In genomic region chr3:61688307-61688695, GRCh38 we compare ENCODE assay signal across 20 cellular contexts.
DNase-seq lines count a peak whose midpoint lies in the region; ATAC-seq and TF ChIP-seq lines count a peak whose summit lies in the region.
"Had no signal": no experiment of that assay in that cellular context is flagged by ENCODE, and none has a peak within 500 bp of the region (broad histone marks: within the 10 kb centered on the region; RNA-seq: fewer than 3 reads in every experiment).

No MANE protein-coding gene starts in this region.

- no peak; the same call in 1 of the 2 replicates for TF ChIP-seq CTCF in A673 (conservative IDR thresholded peaks at IDR 0.05; ENCODE audit: low read depth, low read length)
- no peak for TF ChIP-seq CTCF in PC-9 (conservative IDR thresholded peaks at IDR 0.05)

- H3K79me2 ChIP-seq in mesendoderm (ENCODE audit: control insufficient read depth, insufficient read depth, low read length): peaks cover 68% of the 10 kb centered on the region
- peaks cover 50% of the 10 kb centered on the region for H3K79me2 ChIP-seq in GM23248 (ENCODE audit: insufficient read depth)
- peaks cover 7% of the 10 kb centered on the region; the same call in 1 of the 2 replicates for H3K79me2 ChIP-seq in PC-9 (ENCODE audit: low read depth)

- no peak overlapping the region for H3K4me3 Mint-ChIP-seq in activated CD4-positive, alpha-beta memory T cell treated with anti-CD3 and anti-CD28 coated beads, Interleukin-2, amount 10 ng/mL, durations not matched to agents 7 days and 5 days
- H3K4me3 Mint-ChIP-seq: activated naive CD8-positive, alpha-beta T cell treated with anti-CD3 and anti-CD28 coated beads, Interleukin-2, amount 50 U/mL, for 24 hours; naive thymus-derived CD4-positive, alpha-beta T cell had no signal

- POLR2A ChIA-PET in A673 (lab: Charles Lee; ENCODE audit: low non-redundant PET) (no interaction called here), PC-9 (lab: Charles Lee; ENCODE audit: unreplicated experiment) (no interaction called here)
- POLR2A ChIA-PET in activated CD4-positive, alpha-beta memory T cell treated with anti-CD3 and anti-CD28 coated beads, Interleukin-2, amount 10 ng/mL, durations not matched to agents 7 days and 5 days (lab: Charles Lee): no interaction called here

- no peaks in the 10 kb centered on the region for H3F3A ChIP-seq in GM23248 (ENCODE audit: insufficient read depth)
- H3F3A ChIP-seq in PC-9 (ENCODE audit: insufficient read depth, low read depth): no peaks in the 10 kb centered on the region; the same call in 1 of the 2 replicates

- H2AFZ ChIP-seq in GM23248: no peak overlapping the region
- H2AFZ ChIP-seq in PC-9: no peak overlapping the region

- no peak overlapping the region for H2BK15ac ChIP-seq in mesendoderm (replicated peaks; ENCODE audit: low read depth)

- H3K9me3 ChIP-seq in A673 (ENCODE audit: low read depth, low read length, poor library complexity, severe bottlenecking) (no peaks in the 10 kb centered on the region), GM23248 (ENCODE audit: low read depth) (no peaks in the 10 kb centered on the region), PC-9 (ENCODE audit: insufficient read depth, low read depth) (no peaks in the 10 kb centered on the region)
- H3K9me3 ChIP-seq: gastrocnemius medialis, psoas muscle had no signal

- BruUV-seq in A673 (replicated peaks; lab: Mats Ljungman, UMichigan) (no TSS peak), PC-9 (replicated peaks; lab: Mats Ljungman, UMichigan) (no TSS peak)

- H2BK5ac ChIP-seq in mesendoderm (ENCODE audit: low read length): no peak overlapping the region

- H3K36me3 ChIP-seq in A673 (ENCODE audit: insufficient read depth, low read length, poor library complexity, severe bottlenecking) (no peaks in the 10 kb centered on the region), mesendoderm (ENCODE audit: control insufficient read depth, insufficient read depth, low read length) (no peaks in the 10 kb centered on the region), GM23248 (ENCODE audit: low read depth) (no peaks in the 10 kb centered on the region), PC-9 (ENCODE audit: low read depth) (no peaks in the 10 kb centered on the region)
- H3K36me3 ChIP-seq: gastrocnemius medialis had no signal

- H3K27me3 ChIP-seq in A673 (replicated peaks; ENCODE audit: insufficient read depth, low read depth, low read length, poor library complexity): peaks cover 3% of the 10 kb centered on the region
- no peaks in the 10 kb centered on the region for H3K27me3 ChIP-seq in mesendoderm (ENCODE audit: insufficient read depth, low read length, poor library complexity)
- H3K27me3 ChIP-seq in GM23248 (replicated peaks; ENCODE audit: insufficient read depth): no peaks in the 10 kb centered on the region
- H3K27me3 ChIP-seq in PC-9 (ENCODE audit: insufficient read depth, low read depth): no peaks in the 10 kb centered on the region
- H3K27me3 ChIP-seq: gastrocnemius medialis had no signal

- CTCF ChIA-PET in A673 (lab: Charles Lee) (no interaction called here), PC-9 (lab: Charles Lee) (no interaction called here)
- CTCF ChIA-PET in activated CD4-positive, alpha-beta memory T cell treated with anti-CD3 and anti-CD28 coated beads, Interleukin-2, amount 10 ng/mL, durations not matched to agents 7 days and 5 days (lab: Charles Lee): no interaction called here

- H2AK5ac ChIP-seq in mesendoderm (ENCODE audit: low read length): no peak overlapping the region

- H3K36me3 Mint-ChIP-seq in activated CD4-positive, alpha-beta memory T cell treated with anti-CD3 and anti-CD28 coated beads, Interleukin-2, amount 10 ng/mL, durations not matched to agents 7 days and 5 days (ENCODE audit: low read depth): no peaks in the 10 kb centered on the region
- H3K36me3 Mint-ChIP-seq: naive thymus-derived CD4-positive, alpha-beta T cell had no signal

- ATAC-seq in left cardiac atrium (peak; percentile 7 to 17), GM18870 (IDR thresholded peaks at IDR 0.05; ENCODE audit: unreplicated experiment) (no peak)
- ATAC-seq: activated naive CD8-positive, alpha-beta T cell treated with anti-CD3 and anti-CD28 coated beads, Interleukin-2, amount 50 U/mL, for 24 hours; naive thymus-derived CD4-positive, alpha-beta T cell had no signal

- no peak overlapping the region for H3K4me2 ChIP-seq in mesendoderm (ENCODE audit: low read length)
- H3K4me2 ChIP-seq in GM23248 (ENCODE audit: unreplicated experiment): no peak overlapping the region
- H3K4me2 ChIP-seq in PC-9: no peak overlapping the region

- DNase-seq in A673 (ENCODE audit: low spot score) (peak; percentile 87), NCI-H2227 treated with DMSO at 0.1 percent for 48 hours (lab: John Stamatoyannopoulos, UW) (peak; percentile 36), left cardiac atrium (no peak), mesendoderm (peak; percentile 98), GM23248 (no peak), PC-9 (no peak)
- no peak for DNase-seq in activated CD4-positive, alpha-beta memory T cell treated with anti-CD3 and anti-CD28 coated beads, Interleukin-2, amount 10 ng/mL, durations not matched to agents 7 days and 5 days
- DNase-seq: activated naive CD8-positive, alpha-beta T cell treated with anti-CD3 and anti-CD28 coated beads, Interleukin-2, amount 50 U/mL, for 24 hours; dermis blood vessel endothelial cell; DMS153; gastrocnemius medialis; mammary epithelial cell; MM.1S; naive thymus-derived CD4-positive, alpha-beta T cell; NCI-H187; NCI-H510A treated with DMSO at 0.1 percent for 48 hours; psoas muscle; SHP77 treated with DMSO at 0.1 percent for 48 hours had no signal

- H3K27ac Mint-ChIP-seq in activated CD4-positive, alpha-beta memory T cell treated with anti-CD3 and anti-CD28 coated beads, Interleukin-2, amount 10 ng/mL, durations not matched to agents 7 days and 5 days: no peak overlapping the region
- H3K27ac Mint-ChIP-seq: activated naive CD8-positive, alpha-beta T cell treated with anti-CD3 and anti-CD28 coated beads, Interleukin-2, amount 50 U/mL, for 24 hours; naive thymus-derived CD4-positive, alpha-beta T cell had no signal

- no peaks in the 10 kb centered on the region for H3K4me1 Mint-ChIP-seq in activated CD4-positive, alpha-beta memory T cell treated with anti-CD3 and anti-CD28 coated beads, Interleukin-2, amount 10 ng/mL, durations not matched to agents 7 days and 5 days
- H3K4me1 Mint-ChIP-seq: activated naive CD8-positive, alpha-beta T cell treated with anti-CD3 and anti-CD28 coated beads, Interleukin-2, amount 50 U/mL, for 24 hours; naive thymus-derived CD4-positive, alpha-beta T cell had no signal

- H4K20me1 ChIP-seq in GM23248 (ENCODE audit: insufficient read depth) (no peaks in the 10 kb centered on the region), PC-9 (ENCODE audit: insufficient read depth) (no peaks in the 10 kb centered on the region)

- no peak overlapping the region for H2BK120ac ChIP-seq in mesendoderm (ENCODE audit: low read depth, low read length)

- peak overlapping the region; percentile 90 for H3K18ac ChIP-seq in mesendoderm (ENCODE audit: low read length)

- no CpG with 5 or more reads among the region's 11 CpGs for WGBS in mesendoderm (ENCODE audit: extremely low coverage, insufficient coverage, low lambda C conversion rate)
- WGBS in GM23248 (ENCODE audit: low coverage in 1 of 2, low lambda C conversion rate in 2 of 2, missing lambda C conversion rate in 2 of 2), 2 experiments: 95 to 97% methylated on average over 11 of the region's 11 CpGs

- peaks cover 44% of the 10 kb centered on the region for H3K4me1 ChIP-seq in A673 (ENCODE audit: insufficient read depth, low read length, poor library complexity, severe bottlenecking)
- H3K4me1 ChIP-seq in mesendoderm (ENCODE audit: control insufficient read depth, low read depth, low read length): peaks cover 54% of the 10 kb centered on the region
- no peaks in the 10 kb centered on the region for H3K4me1 ChIP-seq in GM23248 (ENCODE audit: insufficient read depth)
- H3K4me1 ChIP-seq in PC-9 (replicated peaks; ENCODE audit: insufficient read depth): peaks cover 12% of the 10 kb centered on the region; the same call in 1 of the 2 replicates

- no peak overlapping the region for H3K23ac ChIP-seq in mesendoderm (ENCODE audit: low read length)

- H3K9ac ChIP-seq in mesendoderm (ENCODE audit: low read length) (no peak overlapping the region), GM23248 (no peak overlapping the region)

- H3K27ac ChIP-seq in A673 (ENCODE audit: low read depth, low read length, poor library complexity, severe bottlenecking) (no peak overlapping the region), mesendoderm (ENCODE audit: low read depth, low read length) (peak overlapping the region; percentile 64), GM23248 (no peak overlapping the region), PC-9 (no peak overlapping the region)
- H3K27ac ChIP-seq: C4-2B, psoas muscle had no signal

- H4K8ac ChIP-seq in mesendoderm (ENCODE audit: low read depth, low read length): no peak overlapping the region

- no peak overlapping the region for H3K4ac ChIP-seq in mesendoderm (ENCODE audit: low read depth, low read length)

- peak overlapping the region; percentile 77 for H3K56ac ChIP-seq in mesendoderm (ENCODE audit: low read length)

- H3K9me2 ChIP-seq in GM23248 (ENCODE audit: insufficient read depth) (no peaks in the 10 kb centered on the region), PC-9 (ENCODE audit: insufficient read depth) (no peaks in the 10 kb centered on the region)

- H3K4me3 ChIP-seq in A673 (ENCODE audit: low read depth, low read length, poor library complexity, severe bottlenecking) (no peak overlapping the region), mesendoderm (ENCODE audit: low read length) (no peak overlapping the region), GM23248 (no peak overlapping the region), PC-9 (no peak overlapping the region)
- H3K4me3 ChIP-seq: gastrocnemius medialis, psoas muscle had no signal

- in situ Hi-C loops in GM23248 (cut with MboI): no loop called here

- intact Hi-C loops in A673 (cut with micrococcal nuclease; ENCODE audit: unreplicated experiment) (loop anchor here (5.0 kb wide), 1 partner anchor 126 kb away; the partner anchor contains the start of gene PTPRG), left cardiac atrium (cut with DNase I) (loop anchor here in 1 of 2 donors (5.0 to 10.0 kb wide), 3 partner anchors 54 to 126 kb away; partner anchors contain the start of gene PTPRG), PC-9 (cut with micrococcal nuclease; ENCODE audit: unreplicated experiment) (no loop called here)

- H3K79me1 ChIP-seq in mesendoderm (ENCODE audit: low read length): peaks cover 23% of the 10 kb centered on the region

- H4K5ac ChIP-seq in mesendoderm (ENCODE audit: low read length): no peak overlapping the region

- no peaks in the 10 kb centered on the region for H3K9me3 Mint-ChIP-seq in activated CD4-positive, alpha-beta memory T cell treated with anti-CD3 and anti-CD28 coated beads, Interleukin-2, amount 10 ng/mL, durations not matched to agents 7 days and 5 days
- H3K9me3 Mint-ChIP-seq: activated naive CD8-positive, alpha-beta T cell treated with anti-CD3 and anti-CD28 coated beads, Interleukin-2, amount 50 U/mL, for 24 hours had no signal

- H3K27me3 Mint-ChIP-seq in activated CD4-positive, alpha-beta memory T cell treated with anti-CD3 and anti-CD28 coated beads, Interleukin-2, amount 10 ng/mL, durations not matched to agents 7 days and 5 days: no peaks in the 10 kb centered on the region
- H3K27me3 Mint-ChIP-seq: activated naive CD8-positive, alpha-beta T cell treated with anti-CD3 and anti-CD28 coated beads, Interleukin-2, amount 50 U/mL, for 24 hours had no signal

Comparison
In these comparisons a context has a peak if more than half of its experiments do, and no peak if none do; other contexts are left out.
1. DNase-seq: peak in A673 (single experiment), NCI-H2227 treated with DMSO at 0.1 percent for 48 hours (single experiment) and mesendoderm (single experiment); none in left cardiac atrium (single experiment), activated CD4-positive, alpha-beta memory T cell treated with anti-CD3 and anti-CD28 coated beads, Interleukin-2, amount 10 ng/mL, durations not matched to agents 7 days and 5 days (single experiment), GM23248 (single experiment) and PC-9 (0 of 2).